Comparison of ENCODE assay signal across 18 cellular contexts in genomic region chr1:183585038-183585437, GRCh38. TPM values are rescaled to one million over a fixed set of nuclear protein-coding genes. Genes with fewer than 3 reads are reported as not detected.
A peak's percentile ranks its signal among the peaks of the same experiment; 100 is the strongest.
DNase-seq lines count a peak whose midpoint lies in the region; ATAC-seq and TF ChIP-seq lines count a peak whose summit lies in the region.
"Had no signal": no experiment of that assay in that cellular context is flagged by ENCODE, and none has a peak within 500 bp of the region (broad histone marks: within the 10 kb centered on the region; RNA-seq: fewer than 3 reads in every experiment).

No MANE protein-coding gene starts in this region.

- peaks cover 15 to 38% (median 33%) of the 10 kb centered on the region in 4 donors for H3K4me1 ChIP-seq in upper lobe of left lung
- H3K4me1 ChIP-seq in neural progenitor cell, result no peaks in the 10 kb centered on the region

- H3K36me3 Mint-ChIP-seq in activated naive CD4-positive, alpha-beta T cell treated with anti-CD3 and anti-CD28 coated beads, Interleukin-2, amount 10 ng/mL, durations not matched to agents 7 days and 5 days, result peaks cover 8% of the 10 kb centered on the region
- no peaks in the 10 kb centered on the region for H3K36me3 Mint-ChIP-seq in WTC11
- no peaks in the 10 kb centered on the region for H3K36me3 Mint-ChIP-seq in neural progenitor cell
- H3K36me3 Mint-ChIP-seq: activated naive CD8-positive, alpha-beta T cell treated with anti-CD3 and anti-CD28 coated beads, Interleukin-2, amount 10 ng/mL, durations not matched to agents 7 days and 5 days had no signal

- peak overlapping the region in 3 of 4 donors; percentile 24 to 78 (median 42) for H3K27ac ChIP-seq in upper lobe of left lung
- H3K27ac ChIP-seq in neural progenitor cell, result no peak overlapping the region

- no peaks in the 10 kb centered on the region for H3K79me2 ChIP-seq in neural progenitor cell (ENCODE audit: low read depth)

- no peaks in the 10 kb centered on the region for H3K27me3 ChIP-seq in upper lobe of left lung
- H3K27me3 ChIP-seq in neural progenitor cell, result no peaks in the 10 kb centered on the region
- H3K27me3 ChIP-seq: left lung had no signal

- CTCF ChIA-PET in activated naive CD4-positive, alpha-beta T cell treated with anti-CD3 and anti-CD28 coated beads, Interleukin-2, amount 10 ng/mL, durations not matched to agents 7 days and 5 days (lab: Charles Lee), result no interaction called here
- CTCF ChIA-PET in WTC11 (lab: Charles Lee), result no interaction called here

- no peak for TF ChIP-seq POLR2A in upper lobe of left lung (IDR thresholded peaks at IDR 0.05)

- no peaks in the 10 kb centered on the region for H3F3A ChIP-seq in neural progenitor cell (ENCODE audit: low read depth)

- H3K27me3 Mint-ChIP-seq in activated naive CD4-positive, alpha-beta T cell treated with anti-CD3 and anti-CD28 coated beads, Interleukin-2, amount 10 ng/mL, durations not matched to agents 7 days and 5 days, result no peaks in the 10 kb centered on the region
- no peaks in the 10 kb centered on the region for H3K27me3 Mint-ChIP-seq in WTC11 (ENCODE audit: low read depth)
- peaks cover 19% of the 10 kb centered on the region for H3K27me3 Mint-ChIP-seq in neural progenitor cell (ENCODE audit: insufficient read depth, low read depth)
- H3K27me3 Mint-ChIP-seq: activated naive CD8-positive, alpha-beta T cell treated with anti-CD3 and anti-CD28 coated beads, Interleukin-2, amount 10 ng/mL, durations not matched to agents 7 days and 5 days had no signal

- no peaks in the 10 kb centered on the region for H4K20me1 ChIP-seq in neural progenitor cell (ENCODE audit: low read depth)

- TF ChIP-seq CTCF in upper lobe of left lung (IDR thresholded peaks at IDR 0.05), result no peak
- no peak for TF ChIP-seq CTCF in WTC11 (IDR thresholded peaks at IDR 0.05)
- no peak for TF ChIP-seq CTCF in neural progenitor cell (IDR thresholded peaks at IDR 0.05)

- peak; percentile 50 for DNase-seq in activated naive CD4-positive, alpha-beta T cell treated with anti-CD3 and anti-CD28 coated beads, Interleukin-2, amount 10 ng/mL, durations not matched to agents 7 days and 5 days
- DNase-seq in activated naive CD4-positive, alpha-beta T cell (lab: John Stamatoyannopoulos, UW), result no peak
- peak; percentile 64 for DNase-seq in LoVo (ENCODE audit: low spot score)
- peak; percentile 64 for DNase-seq in amniotic epithelial cell (ENCODE audit: low read depth)
- no peak for DNase-seq in upper lobe of left lung
- DNase-seq in NCI-H1930 (lab: John Stamatoyannopoulos, UW), result no peak
- DNase-seq in WTC11 (ENCODE audit: low spot score), result no peak
- no peak for DNase-seq in neural progenitor cell (ENCODE audit: low spot score)
- DNase-seq: activated CD4-positive, alpha-beta T cell treated with anti-CD3 and anti-CD28 coated beads for 48 hours; activated naive CD8-positive, alpha-beta T cell treated with anti-CD3 and anti-CD28 coated beads, Interleukin-2, amount 10 ng/mL, durations not matched to agents 7 days and 5 days; activated T-cell treated with anti-CD3 and anti-CD28 coated beads, Interleukin-2, amount 50 U/mL, for 48 hours; COR-L47; KG1; left lung; NCI-H1436; substantia nigra; T-helper 9 cell had no signal

- no peaks in the 10 kb centered on the region for H3K36me3 ChIP-seq in upper lobe of left lung
- H3K36me3 ChIP-seq in neural progenitor cell, result no peaks in the 10 kb centered on the region

- H3K4me1 Mint-ChIP-seq in activated naive CD4-positive, alpha-beta T cell treated with anti-CD3 and anti-CD28 coated beads, Interleukin-2, amount 10 ng/mL, durations not matched to agents 7 days and 5 days, result peaks cover 56% of the 10 kb centered on the region
- H3K4me1 Mint-ChIP-seq in WTC11 (peaks cover 25% of the 10 kb centered on the region), neural progenitor cell (peaks cover 25% of the 10 kb centered on the region)

- no peak overlapping the region for H2AFZ ChIP-seq in neural progenitor cell (replicated peaks)

- TF ChIP-seq EP300 in upper lobe of left lung (IDR thresholded peaks at IDR 0.05), result no peak

- H3K9me3 Mint-ChIP-seq in activated naive CD4-positive, alpha-beta T cell treated with anti-CD3 and anti-CD28 coated beads, Interleukin-2, amount 10 ng/mL, durations not matched to agents 7 days and 5 days, result no peaks in the 10 kb centered on the region
- H3K9me3 Mint-ChIP-seq in WTC11, result no peaks in the 10 kb centered on the region
- no peaks in the 10 kb centered on the region for H3K9me3 Mint-ChIP-seq in neural progenitor cell
- H3K9me3 Mint-ChIP-seq: activated naive CD8-positive, alpha-beta T cell treated with anti-CD3 and anti-CD28 coated beads, Interleukin-2, amount 10 ng/mL, durations not matched to agents 7 days and 5 days had no signal

- POLR2A ChIA-PET in WTC11 (lab: Charles Lee), result no interaction called here

- H3K4me3 Mint-ChIP-seq in activated naive CD4-positive, alpha-beta T cell treated with anti-CD3 and anti-CD28 coated beads, Interleukin-2, amount 10 ng/mL, durations not matched to agents 7 days and 5 days, result no peak overlapping the region
- H3K4me3 Mint-ChIP-seq in WTC11 (no peak overlapping the region), neural progenitor cell (no peak overlapping the region)
- H3K4me3 Mint-ChIP-seq: activated naive CD8-positive, alpha-beta T cell treated with anti-CD3 and anti-CD28 coated beads, Interleukin-2, amount 10 ng/mL, durations not matched to agents 7 days and 5 days had no signal

- ATAC-seq in upper lobe of left lung (ENCODE audit: low FRiP score in 2 of 2) (no peak), WTC11 (no peak)
- ATAC-seq: left lung had no signal

- peak overlapping the region; percentile 70 for H3K27ac Mint-ChIP-seq in activated naive CD4-positive, alpha-beta T cell treated with anti-CD3 and anti-CD28 coated beads, Interleukin-2, amount 10 ng/mL, durations not matched to agents 7 days and 5 days
- H3K27ac Mint-ChIP-seq in WTC11 (no peak overlapping the region; the same call in 1 of the 2 replicates), neural progenitor cell (no peak overlapping the region)
- H3K27ac Mint-ChIP-seq: activated naive CD8-positive, alpha-beta T cell treated with anti-CD3 and anti-CD28 coated beads, Interleukin-2, amount 10 ng/mL, durations not matched to agents 7 days and 5 days had no signal

- no peak overlapping the region for H3K4me3 ChIP-seq in upper lobe of left lung
- H3K4me3 ChIP-seq in neural progenitor cell, result no peak overlapping the region
- H3K4me3 ChIP-seq: left lung had no signal

- H3K9me3 ChIP-seq in upper lobe of left lung, result no peaks in the 10 kb centered on the region
- H3K9me3 ChIP-seq in neural progenitor cell (ENCODE audit: low read depth), result no peaks in the 10 kb centered on the region
- H3K9me3 ChIP-seq: left lung had no signal

- no peak overlapping the region for H3K9ac ChIP-seq in neural progenitor cell

- no peak overlapping the region for H3K4me2 ChIP-seq in neural progenitor cell

- WGBS in upper lobe of left lung, 2 donors, result 76 to 90% methylated on average over 6 of the region's 6 CpGs

TF ChIP-seq in WTC11, 78 proteins besides CTCF, POLR2A, EP300 and RAD21 (continues in another document):
- no peak for TF ChIP-seq PRDM15 (CRISPR knock-in tag; IDR thresholded peaks at IDR 0.05)
- TF ChIP-seq ZNF263 (CRISPR knock-in tag; IDR thresholded peaks at IDR 0.05; ENCODE audit: low read depth), result no peak
- no peak for TF ChIP-seq CDX4 (CRISPR knock-in tag; IDR thresholded peaks at IDR 0.05; ENCODE audit: borderline replicate concordance)
- no peak for TF ChIP-seq TEAD1 (CRISPR knock-in tag; IDR thresholded peaks at IDR 0.05)
- TF ChIP-seq ELF4 (CRISPR knock-in tag; IDR thresholded peaks at IDR 0.05; ENCODE audit: low read depth), result no peak
- no peak for TF ChIP-seq FOXJ3 (CRISPR knock-in tag; IDR thresholded peaks at IDR 0.05; ENCODE audit: borderline replicate concordance)

RNA-seq across cellular contexts. Expression of gene NCF2, which starts 5.2 kb away (rescaled TPM):
- total RNA-seq in upper lobe of left lung, result 100 to 1,000 TPM in 4 of 6 donors, 10 to 100 TPM in 2; 68.5 to 202 (median 143) TPM
- 0.25 to 0.52 TPM (median 0.41 TPM) in 3 replicates for total RNA-seq in WTC11 (2021)
- not detected in 2 replicates for total RNA-seq in neural progenitor cell (ENCODE audit: low replicate concordance)
- total RNA-seq: dermis microvascular lymphatic vessel endothelial cell had no signal

RNA-seq across cellular contexts. Expression of gene ARPC5, which starts 50.5 kb away (rescaled TPM):
- total RNA-seq in upper lobe of left lung (100 to 1,000 TPM in 4 of 6 donors, 10 to 100 TPM in 2; 28.3 to 193 (median 109) TPM), WTC11 (2021) (51.7 to 60.9 TPM (median 56.8 TPM) in 3 replicates), neural progenitor cell (ENCODE audit: low replicate concordance) (90.1 and 131 TPM in 2 replicates)

Comparison
In these comparisons a context has a peak if more than half of its experiments do, and no peak if none do; other contexts are left out.
1. DNase-seq: peak in activated naive CD4-positive, alpha-beta T cell treated with anti-CD3 and anti-CD28 coated beads, Interleukin-2, amount 10 ng/mL, durations not matched to agents 7 days and 5 days (single experiment), LoVo (single experiment) and amniotic epithelial cell (single experiment); none in activated naive CD4-positive, alpha-beta T cell (0 of 4), upper lobe of left lung (0 of 2), NCI-H1930 (0 of 2), WTC11 (single experiment) and neural progenitor cell (single experiment).
2. RNA of gene NCF2, which starts 5.2 kb away (total RNA-seq): 68.5 to 202 TPM in upper lobe of left lung; 0.25 to 0.52 TPM in WTC11 and not detected in neural progenitor cell; every median in the first group is over 10 times any median in the second.